ENCODE assay signal across 1 cellular context in the genomic region with DNA sequence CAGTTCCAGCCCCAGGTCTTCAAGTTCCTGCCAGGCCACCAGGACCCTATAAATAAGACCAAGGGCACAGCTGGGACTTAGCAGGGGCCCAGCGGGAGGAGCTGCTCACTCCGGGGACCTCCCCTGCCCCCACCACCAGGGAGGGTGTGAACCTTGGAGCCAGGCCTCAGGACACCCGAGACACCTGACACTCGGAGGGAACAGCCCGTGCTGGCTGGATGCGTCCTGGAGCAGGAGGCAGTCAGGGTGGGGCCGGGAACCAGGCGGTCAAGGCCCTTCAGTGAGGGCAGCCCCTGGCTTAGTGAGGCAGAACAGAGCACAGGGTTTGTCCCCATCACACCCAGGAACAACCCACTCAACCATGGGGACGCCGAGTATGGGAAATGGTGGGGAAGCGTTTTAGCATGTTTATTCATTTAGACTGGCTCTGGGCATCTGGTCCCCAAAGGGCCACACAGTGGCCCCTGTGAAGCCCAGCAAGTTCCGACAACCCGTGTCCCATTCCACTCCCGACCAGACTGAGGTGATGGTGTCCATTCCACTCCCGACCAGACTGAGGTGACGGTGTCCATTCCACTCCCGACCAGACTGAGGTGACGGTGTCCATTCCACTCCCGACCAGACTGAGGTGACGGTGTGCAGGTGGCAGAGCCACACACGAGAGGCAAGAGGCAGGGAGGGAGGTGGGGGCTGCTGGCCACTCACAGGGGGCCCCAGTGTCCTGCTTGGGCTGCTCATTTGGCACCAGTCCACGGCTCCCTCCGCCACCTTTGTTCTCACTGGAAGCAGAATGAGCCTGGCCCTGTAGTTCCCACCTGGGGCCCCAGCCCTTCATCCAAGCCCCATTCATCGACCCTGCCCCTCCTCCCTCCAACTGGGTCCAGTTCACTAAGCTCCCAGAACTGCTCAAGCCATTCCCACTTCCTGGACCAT.
TF ChIP-seq lines count a peak whose summit lies in the region.

No MANE protein-coding gene starts in this region.

TF ChIP-seq in HepG2, 621 proteins besides CTCF, POLR2A, EP300 and RAD21 (continued from another document and continues in another):
- TF ChIP-seq, protein P1, sequence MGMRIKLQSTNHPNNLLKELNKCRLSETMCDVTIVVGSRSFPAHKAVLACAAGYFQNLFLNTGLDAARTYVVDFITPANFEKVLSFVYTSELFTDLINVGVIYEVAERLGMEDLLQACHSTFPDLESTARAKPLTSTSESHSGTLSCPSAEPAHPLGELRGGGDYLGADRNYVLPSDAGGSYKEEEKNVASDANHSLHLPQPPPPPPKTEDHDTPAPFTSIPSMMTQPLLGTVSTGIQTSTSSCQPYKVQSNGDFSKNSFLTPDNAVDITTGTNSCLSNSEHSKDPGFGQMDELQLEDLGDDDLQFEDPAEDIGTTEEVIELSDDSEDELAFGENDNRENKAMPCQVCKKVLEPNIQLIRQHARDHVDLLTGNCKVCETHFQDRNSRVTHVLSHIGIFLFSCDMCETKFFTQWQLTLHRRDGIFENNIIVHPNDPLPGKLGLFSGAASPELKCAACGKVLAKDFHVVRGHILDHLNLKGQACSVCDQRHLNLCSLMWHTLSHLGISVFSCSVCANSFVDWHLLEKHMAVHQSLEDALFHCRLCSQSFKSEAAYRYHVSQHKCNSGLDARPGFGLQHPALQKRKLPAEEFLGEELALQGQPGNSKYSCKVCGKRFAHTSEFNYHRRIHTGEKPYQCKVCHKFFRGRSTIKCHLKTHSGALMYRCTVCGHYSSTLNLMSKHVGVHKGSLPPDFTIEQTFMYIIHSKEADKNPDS (CRISPR knock-in tag; IDR thresholded peaks at IDR 0.05), result no peak
- TF ChIP-seq HNRNPUL1 (IDR thresholded peaks at IDR 0.05; ENCODE audit: low read depth, low read length) (no peak), ZNF121 (CRISPR knock-in tag; IDR thresholded peaks at IDR 0.05) (no peak), DNMT3B (CRISPR knock-in tag; conservative IDR thresholded peaks at IDR 0.05) (no peak), ZNF530 (CRISPR knock-in tag; IDR thresholded peaks at IDR 0.05; ENCODE audit: low read depth) (no peak), SRF (IDR thresholded peaks at IDR 0.05; ENCODE audit: low read depth, low read length) (no peak), LCORL (IDR thresholded peaks at IDR 0.05) (no peak), LCORL (CRISPR knock-in tag; IDR thresholded peaks at IDR 0.05) (peak; percentile 89), STAG1 (CRISPR knock-in tag; IDR thresholded peaks at IDR 0.05) (no peak), RXRA (CRISPR knock-in tag; IDR thresholded peaks at IDR 0.05) (peak; percentile 56), HIVEP1 (CRISPR knock-in tag; IDR thresholded peaks at IDR 0.05) (peak; percentile 65), ZNF598 (CRISPR knock-in tag; IDR thresholded peaks at IDR 0.05; ENCODE audit: borderline replicate concordance) (peak; percentile 72; the same call in 1 of the 2 replicates), SP5 (CRISPR knock-in tag; IDR thresholded peaks at IDR 0.05; ENCODE audit: borderline replicate concordance, low read depth) (peak; percentile 67; the same call in 1 of the 2 replicates), DR1 (CRISPR knock-in tag; IDR thresholded peaks at IDR 0.05) (peak; percentile 32; the same call in 1 of the 2 replicates), JDP2 (CRISPR knock-in tag; IDR thresholded peaks at IDR 0.05; ENCODE audit: borderline replicate concordance) (no peak), KDM4B (CRISPR knock-in tag; IDR thresholded peaks at IDR 0.05) (0 out of 2 replicates have a peak, but pooled peaks have one; percentile 19), ZNF329 (CRISPR knock-in tag; IDR thresholded peaks at IDR 0.05; ENCODE audit: low read depth) (no peak), U2AF2 (IDR thresholded peaks at IDR 0.05; ENCODE audit: low read depth, low read length) (no peak), SP1 (IDR thresholded peaks at IDR 0.05) (no peak), SP1 (CRISPR knock-in tag; IDR thresholded peaks at IDR 0.05) (peak; percentile 37; the same call in 1 of the 2 replicates), KLF6 (CRISPR knock-in tag; IDR thresholded peaks at IDR 0.05) (no peak), CEBPG (CRISPR knock-in tag; IDR thresholded peaks at IDR 0.05) (no peak), NR2F1 (CRISPR knock-in tag; IDR thresholded peaks at IDR 0.05) (peak in 1 of 2 experiments; percentile 13; a peak in 1 of 4 replicates), SMYD3 (CRISPR knock-in tag; IDR thresholded peaks at IDR 0.05) (no peak), ZNF775 (CRISPR knock-in tag; IDR thresholded peaks at IDR 0.05; ENCODE audit: borderline replicate concordance) (no peak), GTF2F1 (IDR thresholded peaks at IDR 0.05; ENCODE audit: low read length) (no peak), ZFP1 (CRISPR knock-in tag; IDR thresholded peaks at IDR 0.05) (no peak), IKZF4 (CRISPR knock-in tag; IDR thresholded peaks at IDR 0.05; ENCODE audit: borderline replicate concordance, low read depth, not compliant biosample characterization) (no peak), SALL1 (CRISPR knock-in tag; IDR thresholded peaks at IDR 0.05) (peak; percentile 58), SYNCRIP (IDR thresholded peaks at IDR 0.05; ENCODE audit: insufficient read depth, low read depth, low read length) (no peak), SPEN (CRISPR knock-in tag; IDR thresholded peaks at IDR 0.05; ENCODE audit: low read depth) (peak; percentile 45; the same call in 1 of the 2 replicates), RXRB (CRISPR knock-in tag; IDR thresholded peaks at IDR 0.05; ENCODE audit: borderline replicate concordance) (peak; percentile 87), ASH2L (IDR thresholded peaks at IDR 0.05; ENCODE audit: insufficient read length, low read depth, low read length) (no peak), MTF2 (CRISPR knock-in tag; IDR thresholded peaks at IDR 0.05; ENCODE audit: borderline replicate concordance) (no peak), PHF5A (CRISPR knock-in tag; IDR thresholded peaks at IDR 0.05; ENCODE audit: low read depth, unreplicated experiment) (peak; percentile 14), PITX1 (CRISPR knock-in tag; IDR thresholded peaks at IDR 0.05) (peak; percentile 57)
- TF ChIP-seq, protein P2, sequence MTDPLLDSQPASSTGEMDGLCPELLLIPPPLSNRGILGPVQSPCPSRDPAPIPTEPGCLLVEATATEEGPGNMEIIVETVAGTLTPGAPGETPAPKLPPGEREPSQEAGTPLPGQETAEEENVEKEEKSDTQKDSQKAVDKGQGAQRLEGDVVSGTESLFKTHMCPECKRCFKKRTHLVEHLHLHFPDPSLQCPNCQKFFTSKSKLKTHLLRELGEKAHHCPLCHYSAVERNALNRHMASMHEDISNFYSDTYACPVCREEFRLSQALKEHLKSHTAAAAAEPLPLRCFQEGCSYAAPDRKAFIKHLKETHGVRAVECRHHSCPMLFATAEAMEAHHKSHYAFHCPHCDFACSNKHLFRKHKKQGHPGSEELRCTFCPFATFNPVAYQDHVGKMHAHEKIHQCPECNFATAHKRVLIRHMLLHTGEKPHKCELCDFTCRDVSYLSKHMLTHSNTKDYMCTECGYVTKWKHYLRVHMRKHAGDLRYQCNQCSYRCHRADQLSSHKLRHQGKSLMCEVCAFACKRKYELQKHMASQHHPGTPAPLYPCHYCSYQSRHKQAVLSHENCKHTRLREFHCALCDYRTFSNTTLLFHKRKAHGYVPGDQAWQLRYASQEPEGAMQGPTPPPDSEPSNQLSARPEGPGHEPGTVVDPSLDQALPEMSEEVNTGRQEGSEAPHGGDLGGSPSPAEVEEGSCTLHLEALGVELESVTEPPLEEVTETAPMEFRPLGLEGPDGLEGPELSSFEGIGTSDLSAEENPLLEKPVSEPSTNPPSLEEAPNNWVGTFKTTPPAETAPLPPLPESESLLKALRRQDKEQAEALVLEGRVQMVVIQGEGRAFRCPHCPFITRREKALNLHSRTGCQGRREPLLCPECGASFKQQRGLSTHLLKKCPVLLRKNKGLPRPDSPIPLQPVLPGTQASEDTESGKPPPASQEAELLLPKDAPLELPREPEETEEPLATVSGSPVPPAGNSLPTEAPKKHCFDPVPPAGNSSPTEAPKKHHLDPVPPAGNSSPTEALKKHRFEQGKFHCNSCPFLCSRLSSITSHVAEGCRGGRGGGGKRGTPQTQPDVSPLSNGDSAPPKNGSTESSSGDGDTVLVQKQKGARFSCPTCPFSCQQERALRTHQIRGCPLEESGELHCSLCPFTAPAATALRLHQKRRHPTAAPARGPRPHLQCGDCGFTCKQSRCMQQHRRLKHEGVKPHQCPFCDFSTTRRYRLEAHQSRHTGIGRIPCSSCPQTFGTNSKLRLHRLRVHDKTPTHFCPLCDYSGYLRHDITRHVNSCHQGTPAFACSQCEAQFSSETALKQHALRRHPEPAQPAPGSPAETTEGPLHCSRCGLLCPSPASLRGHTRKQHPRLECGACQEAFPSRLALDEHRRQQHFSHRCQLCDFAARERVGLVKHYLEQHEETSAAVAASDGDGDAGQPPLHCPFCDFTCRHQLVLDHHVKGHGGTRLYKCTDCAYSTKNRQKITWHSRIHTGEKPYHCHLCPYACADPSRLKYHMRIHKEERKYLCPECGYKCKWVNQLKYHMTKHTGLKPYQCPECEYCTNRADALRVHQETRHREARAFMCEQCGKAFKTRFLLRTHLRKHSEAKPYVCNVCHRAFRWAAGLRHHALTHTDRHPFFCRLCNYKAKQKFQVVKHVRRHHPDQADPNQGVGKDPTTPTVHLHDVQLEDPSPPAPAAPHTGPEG (CRISPR knock-in tag; IDR thresholded peaks at IDR 0.05), result no peak
- TF ChIP-seq, protein P3, sequence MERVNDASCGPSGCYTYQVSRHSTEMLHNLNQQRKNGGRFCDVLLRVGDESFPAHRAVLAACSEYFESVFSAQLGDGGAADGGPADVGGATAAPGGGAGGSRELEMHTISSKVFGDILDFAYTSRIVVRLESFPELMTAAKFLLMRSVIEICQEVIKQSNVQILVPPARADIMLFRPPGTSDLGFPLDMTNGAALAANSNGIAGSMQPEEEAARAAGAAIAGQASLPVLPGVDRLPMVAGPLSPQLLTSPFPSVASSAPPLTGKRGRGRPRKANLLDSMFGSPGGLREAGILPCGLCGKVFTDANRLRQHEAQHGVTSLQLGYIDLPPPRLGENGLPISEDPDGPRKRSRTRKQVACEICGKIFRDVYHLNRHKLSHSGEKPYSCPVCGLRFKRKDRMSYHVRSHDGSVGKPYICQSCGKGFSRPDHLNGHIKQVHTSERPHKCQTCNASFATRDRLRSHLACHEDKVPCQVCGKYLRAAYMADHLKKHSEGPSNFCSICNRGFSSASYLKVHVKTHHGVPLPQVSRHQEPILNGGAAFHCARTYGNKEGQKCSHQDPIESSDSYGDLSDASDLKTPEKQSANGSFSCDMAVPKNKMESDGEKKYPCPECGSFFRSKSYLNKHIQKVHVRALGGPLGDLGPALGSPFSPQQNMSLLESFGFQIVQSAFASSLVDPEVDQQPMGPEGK (CRISPR knock-in tag; IDR thresholded peaks at IDR 0.05), result peak; percentile 96
- TF ChIP-seq, protein P4, sequence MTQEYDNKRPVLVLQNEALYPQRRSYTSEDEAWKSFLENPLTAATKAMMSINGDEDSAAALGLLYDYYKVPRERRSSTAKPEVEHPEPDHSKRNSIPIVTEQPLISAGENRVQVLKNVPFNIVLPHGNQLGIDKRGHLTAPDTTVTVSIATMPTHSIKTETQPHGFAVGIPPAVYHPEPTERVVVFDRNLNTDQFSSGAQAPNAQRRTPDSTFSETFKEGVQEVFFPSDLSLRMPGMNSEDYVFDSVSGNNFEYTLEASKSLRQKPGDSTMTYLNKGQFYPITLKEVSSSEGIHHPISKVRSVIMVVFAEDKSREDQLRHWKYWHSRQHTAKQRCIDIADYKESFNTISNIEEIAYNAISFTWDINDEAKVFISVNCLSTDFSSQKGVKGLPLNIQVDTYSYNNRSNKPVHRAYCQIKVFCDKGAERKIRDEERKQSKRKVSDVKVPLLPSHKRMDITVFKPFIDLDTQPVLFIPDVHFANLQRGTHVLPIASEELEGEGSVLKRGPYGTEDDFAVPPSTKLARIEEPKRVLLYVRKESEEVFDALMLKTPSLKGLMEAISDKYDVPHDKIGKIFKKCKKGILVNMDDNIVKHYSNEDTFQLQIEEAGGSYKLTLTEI (CRISPR knock-in tag; conservative IDR thresholded peaks at IDR 0.05), result no peak
- TF ChIP-seq, protein P5, sequence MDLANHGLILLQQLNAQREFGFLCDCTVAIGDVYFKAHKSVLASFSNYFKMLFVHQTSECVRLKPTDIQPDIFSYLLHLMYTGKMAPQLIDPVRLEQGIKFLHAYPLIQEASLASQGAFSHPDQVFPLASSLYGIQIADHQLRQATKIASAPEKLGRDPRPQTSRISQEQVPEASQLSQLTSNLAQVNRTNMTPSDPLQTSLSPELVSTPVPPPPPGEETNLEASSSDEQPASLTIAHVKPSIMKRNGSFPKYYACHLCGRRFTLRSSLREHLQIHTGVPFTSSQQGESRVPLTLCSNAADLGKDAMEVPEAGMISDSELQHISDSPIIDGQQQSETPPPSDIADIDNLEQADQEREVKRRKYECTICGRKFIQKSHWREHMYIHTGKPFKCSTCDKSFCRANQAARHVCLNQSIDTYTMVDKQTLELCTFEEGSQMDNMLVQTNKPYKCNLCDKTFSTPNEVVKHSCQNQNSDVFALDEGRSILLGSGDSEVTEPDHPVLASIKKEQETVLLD (CRISPR knock-in tag; IDR thresholded peaks at IDR 0.05; ENCODE audit: low read depth), result no peak; the same call in 1 of the 2 replicates
- TF ChIP-seq, protein P6, sequence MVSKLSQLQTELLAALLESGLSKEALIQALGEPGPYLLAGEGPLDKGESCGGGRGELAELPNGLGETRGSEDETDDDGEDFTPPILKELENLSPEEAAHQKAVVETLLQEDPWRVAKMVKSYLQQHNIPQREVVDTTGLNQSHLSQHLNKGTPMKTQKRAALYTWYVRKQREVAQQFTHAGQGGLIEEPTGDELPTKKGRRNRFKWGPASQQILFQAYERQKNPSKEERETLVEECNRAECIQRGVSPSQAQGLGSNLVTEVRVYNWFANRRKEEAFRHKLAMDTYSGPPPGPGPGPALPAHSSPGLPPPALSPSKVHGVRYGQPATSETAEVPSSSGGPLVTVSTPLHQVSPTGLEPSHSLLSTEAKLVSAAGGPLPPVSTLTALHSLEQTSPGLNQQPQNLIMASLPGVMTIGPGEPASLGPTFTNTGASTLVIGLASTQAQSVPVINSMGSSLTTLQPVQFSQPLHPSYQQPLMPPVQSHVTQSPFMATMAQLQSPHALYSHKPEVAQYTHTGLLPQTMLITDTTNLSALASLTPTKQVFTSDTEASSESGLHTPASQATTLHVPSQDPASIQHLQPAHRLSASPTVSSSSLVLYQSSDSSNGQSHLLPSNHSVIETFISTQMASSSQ (IDR thresholded peaks at IDR 0.05; ENCODE audit: low read depth), result no peak
- TF ChIP-seq, protein P6 (CRISPR knock-in tag; IDR thresholded peaks at IDR 0.05; ENCODE audit: borderline replicate concordance), result peak; percentile 54
- TF ChIP-seq, protein P7, sequence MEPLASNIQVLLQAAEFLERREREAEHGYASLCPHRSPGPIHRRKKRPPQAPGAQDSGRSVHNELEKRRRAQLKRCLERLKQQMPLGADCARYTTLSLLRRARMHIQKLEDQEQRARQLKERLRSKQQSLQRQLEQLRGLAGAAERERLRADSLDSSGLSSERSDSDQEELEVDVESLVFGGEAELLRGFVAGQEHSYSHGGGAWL (CRISPR knock-in tag; IDR thresholded peaks at IDR 0.05), result 0 out of 2 replicates have a peak, but pooled peaks have one; percentile 39
